Comparison of ENCODE assay signal across 9 cellular contexts in genomic region chr14:76710093-76711010, GRCh38. TPM values are rescaled to one million over a fixed set of nuclear protein-coding genes. Genes with fewer than 3 reads are reported as not detected.
DNase-seq lines count a peak whose midpoint lies in the region; ATAC-seq, FAIRE-seq and TF ChIP-seq lines count a peak whose summit lies in the region.
"Had no signal": no experiment of that assay in that cellular context is flagged by ENCODE, and none has a peak within 500 bp of the region (broad histone marks: within the 10 kb centered on the region; RNA-seq: fewer than 3 reads in every experiment).

No MANE protein-coding gene starts in this region.

- no peak overlapping the region for H2BK120ac ChIP-seq in neuronal stem cell (ENCODE audit: low read depth, low read length)

- H3K36me3 Mint-ChIP-seq in T-helper 17 cell (ENCODE audit: low read depth): peaks cover 1% of the 10 kb centered on the region

- no peak overlapping the region for H2BK12ac ChIP-seq in neuronal stem cell (ENCODE audit: low read length)

- no peak overlapping the region for H3K9ac ChIP-seq in neuronal stem cell (ENCODE audit: low read depth, low read length, poor library complexity)

- H3K27ac ChIP-seq in neuronal stem cell (replicated peaks; ENCODE audit: low read length): no peak overlapping the region

- no peak overlapping the region for H3K14ac ChIP-seq in neuronal stem cell (ENCODE audit: low read length)

- FAIRE-seq in A204.1 (lab: Jason Lieb, UNC): peak; percentile 87

- no peak overlapping the region for H2BK15ac ChIP-seq in neuronal stem cell (ENCODE audit: low read length)

- no peak overlapping the region for H2AK5ac ChIP-seq in neuronal stem cell (ENCODE audit: low read depth, low read length)

- H3K4me1 Mint-ChIP-seq in T-helper 17 cell: peaks cover 1% of the 10 kb centered on the region

- no peak overlapping the region for H3K27ac Mint-ChIP-seq in T-helper 17 cell
- H3K27ac Mint-ChIP-seq: stimulated activated naive CD8-positive, alpha-beta T cell treated with anti-CD3 and anti-CD28 coated beads, Interleukin-15, Interleukin-2, amounts not matched to agents 100 ng/mL and 50 ng/mL, for 24 hours had no signal

- H3K4me2 ChIP-seq in neuronal stem cell (ENCODE audit: insufficient read depth, low read length, poor library complexity, severe bottlenecking): no peak overlapping the region

- H3K4ac ChIP-seq in neuronal stem cell (ENCODE audit: low read length): no peak overlapping the region

- no CpG with 5 or more reads among the region's 12 CpGs for WGBS in neuronal stem cell (ENCODE audit: extremely low coverage in 2 of 2, insufficient read length in 2 of 2, insufficient replicate concordance in 1 of 2), 2 donors

- no peak overlapping the region for H3K4me3 Mint-ChIP-seq in T-helper 17 cell
- H3K4me3 Mint-ChIP-seq: stimulated activated naive CD8-positive, alpha-beta T cell treated with anti-CD3 and anti-CD28 coated beads, Interleukin-15, Interleukin-2, amounts not matched to agents 100 ng/mL and 50 ng/mL, for 24 hours had no signal

- H3K9me3 ChIP-seq in T-helper 17 cell (ENCODE audit: control insufficient read depth, low read length, poor library complexity, severe bottlenecking) (no peaks in the 10 kb centered on the region), neuronal stem cell (replicated peaks in 1 of 2; ENCODE audit: control insufficient read depth in 2 of 2, insufficient read depth in 1 of 2, low read depth in 1 of 2, low read length in 2 of 2) (peaks cover under 1 to 1% of the 10 kb centered on the region in 2 donors)

- H3K4me1 ChIP-seq in neuronal stem cell (ENCODE audit: control insufficient read depth in 2 of 2, insufficient read depth in 1 of 2, low read depth in 1 of 2, low read length in 2 of 2): peaks cover 0 to 6% of the 10 kb centered on the region in 2 donors

- H2AFZ ChIP-seq in neuronal stem cell (ENCODE audit: low read length): peak overlapping the region; percentile 55

- H4K8ac ChIP-seq in neuronal stem cell (ENCODE audit: low read depth, low read length): no peak overlapping the region

- peaks cover 25% of the 10 kb centered on the region for H3K27me3 Mint-ChIP-seq in T-helper 17 cell

- no peaks in the 10 kb centered on the region for H3K36me3 ChIP-seq in neuronal stem cell (replicated peaks in 1 of 2; ENCODE audit: control insufficient read depth in 2 of 2, insufficient read depth in 2 of 2, low read length in 2 of 2)

- H3K18ac ChIP-seq in neuronal stem cell (ENCODE audit: low read length): no peak overlapping the region

- H4K91ac ChIP-seq in neuronal stem cell (ENCODE audit: low read depth, low read length, poor library complexity): no peak overlapping the region

- peak; percentile 47 for ATAC-seq in T-helper 17 cell
- no peak for ATAC-seq in GM19328 (IDR thresholded peaks at IDR 0.05; ENCODE audit: unreplicated experiment)
- ATAC-seq in HG03139 (IDR thresholded peaks at IDR 0.05; ENCODE audit: unreplicated experiment): no peak

- no peaks in the 10 kb centered on the region for H3K79me1 ChIP-seq in neuronal stem cell (ENCODE audit: low read depth, low read length)

- DNase-seq in ELF-1 (ENCODE audit: low read depth, low spot score) (peak; percentile 34), NCI-H1417 (lab: John Stamatoyannopoulos, UW) (peak; percentile 49 to 82 (median 72)), T-helper 17 cell (peak in 1 of 3 donors; percentile 14), fibroblast of mammary gland (ENCODE audit: low read depth) (peak; percentile 64), neuronal stem cell (ENCODE audit: low spot score) (peak; percentile 46)

- no peak overlapping the region for H2BK5ac ChIP-seq in neuronal stem cell (ENCODE audit: low read length)

- H3K4me3 ChIP-seq in fibroblast of mammary gland (ENCODE audit: control insufficient read depth, low read depth, low read length): no peak overlapping the region
- no peak overlapping the region for H3K4me3 ChIP-seq in neuronal stem cell (ENCODE audit: low read length in 2 of 2)

- H3K27me3 ChIP-seq in neuronal stem cell (ENCODE audit: control insufficient read depth in 3 of 3, insufficient read depth in 3 of 3, low read depth in 1 of 3, low read length in 3 of 3): no peaks in the 10 kb centered on the region

- H3K23ac ChIP-seq in neuronal stem cell (ENCODE audit: low read depth, low read length, poor library complexity): no peak overlapping the region

- TF ChIP-seq CTCF in fibroblast of mammary gland (conservative IDR thresholded peaks at IDR 0.05; ENCODE audit: control insufficient read depth, insufficient read depth, low read depth, low read length): peak; percentile 82

RNA-seq across cellular contexts. Expression of gene VASH1, which starts 50.9 kb away (rescaled TPM):
- 10 to 100 TPM; 11.7 to 16.8 TPM for total RNA-seq in T-helper 17 cell
- 29.4 TPM for polyA plus RNA-seq in neuronal stem cell (2013, experiment 1 of 2)
- 30.2 TPM for polyA plus RNA-seq in neuronal stem cell (2013, experiment 2 of 2)
